In the genomic region with DNA sequence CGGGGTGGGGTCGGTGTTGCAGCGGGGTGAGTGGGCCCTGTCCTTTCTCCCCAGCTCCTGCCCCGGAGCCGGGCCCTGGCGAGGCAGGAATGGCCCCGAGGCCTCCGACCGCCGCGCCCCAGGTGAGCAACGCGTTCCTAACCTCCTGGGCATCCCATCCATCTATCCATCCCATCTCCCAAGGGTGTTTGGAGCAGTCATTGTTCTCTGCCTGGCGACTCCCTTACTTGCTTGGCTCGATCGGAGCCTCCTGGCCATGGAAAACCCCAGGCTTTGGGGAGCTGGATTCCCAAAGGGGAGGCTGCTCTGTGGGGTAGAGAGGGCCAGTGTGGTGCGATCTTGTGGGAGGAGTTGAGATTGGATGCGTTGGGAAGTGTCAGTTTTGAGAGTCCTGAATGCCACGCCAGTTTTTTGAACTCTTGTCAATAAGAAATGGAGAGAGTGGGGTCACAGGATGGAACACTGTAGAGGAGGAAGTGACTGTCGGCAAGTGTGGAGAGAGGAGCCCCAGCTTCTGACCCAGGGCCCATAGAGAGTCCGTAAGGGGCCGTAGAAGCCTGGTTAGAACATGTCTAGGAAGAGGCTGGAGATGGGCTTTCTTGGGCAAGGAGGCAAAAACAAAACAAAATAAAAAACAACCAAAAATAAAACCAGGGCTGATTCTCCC, we compare ENCODE assay signal across 8 cellular contexts. TPM values are rescaled to one million over a fixed set of nuclear protein-coding genes. Genes with fewer than 3 reads are reported as not detected.
DNase-seq lines count a peak whose midpoint lies in the region; ATAC-seq and TF ChIP-seq lines count a peak whose summit lies in the region.

No MANE protein-coding gene starts in this region.

- peaks cover 2 to 13% of the 10 kb centered on the region in 2 experiments; a peak in 3 of 4 replicates for H3K4me1 ChIP-seq in HCT116 (ENCODE audit: control insufficient read depth in 1 of 2, insufficient read depth in 2 of 2, low read length in 2 of 2)
- H3K4me1 ChIP-seq in PC-9 (replicated peaks; ENCODE audit: insufficient read depth): no peaks in the 10 kb centered on the region
- no peaks in the 10 kb centered on the region for H3K4me1 ChIP-seq in colonic mucosa
- H3K4me1 ChIP-seq in thymus (ENCODE audit: control insufficient read depth, insufficient read depth, low read length): peaks cover 6% of the 10 kb centered on the region

- no peak for TF ChIP-seq RAD21 in HCT116 (IDR thresholded peaks at IDR 0.05; ENCODE audit: low read depth)

- POLR2A ChIA-PET in HCT116 (lab: Charles Lee): interaction anchor here (0.7 kb wide), 1 partner anchor 16 kb away, joined by 3 read pairs; no protein-coding TSS in a partner anchor
- POLR2A ChIA-PET in PC-9 (lab: Charles Lee; ENCODE audit: unreplicated experiment): no interaction called here

- CTCF ChIA-PET in HCT116 (lab: Charles Lee) (interaction anchor here (1.0 kb wide), 1 partner anchor 19 kb away, joined by 3 read pairs; no protein-coding TSS in a partner anchor), PC-9 (lab: Charles Lee) (interaction anchor here (0.7 kb wide), 1 partner anchor 10 kb away, joined by 3 read pairs; no protein-coding TSS in a partner anchor)

- H3K4me3 ChIP-seq in HCT116 (replicated peaks in 1 of 2; ENCODE audit: low read depth in 1 of 2, low read length in 2 of 2) (peak overlapping the region; percentile 71 to 88), PC-9 (peak overlapping the region; percentile 79), colonic mucosa (peak overlapping the region; percentile 99), thymus (ENCODE audit: low read length) (peak overlapping the region; percentile 91)

- H3K4me2 ChIP-seq in HCT116 (ENCODE audit: low read length): peak overlapping the region; percentile 99
- peak overlapping the region; percentile 78 for H3K4me2 ChIP-seq in PC-9

- H3K9me2 ChIP-seq in HCT116 (ENCODE audit: insufficient read depth) (no peaks in the 10 kb centered on the region), PC-9 (ENCODE audit: insufficient read depth) (no peaks in the 10 kb centered on the region)

- H2AFZ ChIP-seq in HCT116 (ENCODE audit: low read depth, low read length, poor library complexity, severe bottlenecking): no peak overlapping the region
- H2AFZ ChIP-seq in PC-9: no peak overlapping the region

- TSS peak; percentile 73 for BruUV-seq in HCT116 (replicated peaks; lab: Mats Ljungman, UMichigan)
- BruUV-seq in PC-9 (replicated peaks; lab: Mats Ljungman, UMichigan): TSS peak; percentile 25

- H3K9me3 ChIP-seq in HCT116 (ENCODE audit: control insufficient read depth in 1 of 2, insufficient read depth in 1 of 2, low read depth in 1 of 2, low read length in 2 of 2): no peaks in the 10 kb centered on the region; a peak in 1 of 4 replicates
- peaks cover 4% of the 10 kb centered on the region; the same call in 1 of the 2 replicates for H3K9me3 ChIP-seq in PC-9 (ENCODE audit: insufficient read depth, low read depth)
- H3K9me3 ChIP-seq in colonic mucosa: no peaks in the 10 kb centered on the region
- H3K9me3 ChIP-seq in thymus (ENCODE audit: control insufficient read depth): no peaks in the 10 kb centered on the region

- H3K36me3 ChIP-seq in HCT116 (ENCODE audit: control insufficient read depth in 1 of 2, insufficient read depth in 2 of 2, low read length in 2 of 2) (peaks cover 0 to 4% of the 10 kb centered on the region in 2 experiments; a peak in 2 of 4 replicates), PC-9 (ENCODE audit: low read depth) (0 out of 2 replicates have a peak, but pooled peaks cover 4% of the 10 kb centered on the region), colonic mucosa (no peaks in the 10 kb centered on the region), thymus (ENCODE audit: control insufficient read depth, insufficient read depth) (peaks cover 10% of the 10 kb centered on the region)

- H3K27me3 ChIP-seq in HCT116 (ENCODE audit: insufficient read depth, low read length) (no peaks in the 10 kb centered on the region), PC-9 (ENCODE audit: insufficient read depth, low read depth) (no peaks in the 10 kb centered on the region), colonic mucosa (no peaks in the 10 kb centered on the region), thymus (ENCODE audit: control insufficient read depth, insufficient read depth) (no peaks in the 10 kb centered on the region)

- no peak for TF ChIP-seq POLR2A in HCT116 (IDR thresholded peaks at IDR 0.05; ENCODE audit: borderline replicate concordance, extremely low read depth, insufficient read depth, insufficient read length)

- intact Hi-C loops in HCT116 (cut with micrococcal nuclease): no loop called here
- intact Hi-C loops in PC-9 (cut with micrococcal nuclease; ENCODE audit: unreplicated experiment): no loop called here
- intact Hi-C loops in colonic mucosa (cut with DNase I): loop anchor here (10.0 kb wide), 1 partner anchor 155 kb away; no protein-coding TSS in a partner anchor

- no peak overlapping the region; the same call in 1 of the 2 replicates for H3K27ac ChIP-seq in HCT116 (ENCODE audit: low read depth, low read length)
- no peak overlapping the region for H3K27ac ChIP-seq in PC-9
- peak overlapping the region; percentile 62 for H3K27ac ChIP-seq in colonic mucosa
- H3K27ac ChIP-seq in thymus (ENCODE audit: low read depth): peak overlapping the region; percentile 64

- TF ChIP-seq CTCF in HCT116 (IDR thresholded peaks at IDR 0.05 in 2 of 3, conservative IDR thresholded peaks at IDR 0.05 in 1 of 3; ENCODE audit: borderline replicate concordance in 1 of 3, insufficient read depth in 1 of 3, low read depth in 2 of 3, low read length in 2 of 3) (no peak), PC-9 (conservative IDR thresholded peaks at IDR 0.05) (no peak), colonic mucosa (IDR thresholded peaks at IDR 0.05) (no peak), GM10266 (IDR thresholded peaks at IDR 0.05; ENCODE audit: control insufficient read depth, insufficient read depth, low read depth, missing control alignments) (no peak)

- WGBS in thymus: 7% methylated on average over 22 of the region's 22 CpGs

- RAD21 ChIA-PET in HCT116 (lab: Charles Lee; ENCODE audit: low non-redundant PET in 1 of 2, low total read pairs in 2 of 2, uncharacterized antibody in 2 of 2, unreplicated experiment in 2 of 2): no interaction called here

- H3K9ac ChIP-seq in HCT116 (ENCODE audit: low read length) (peak overlapping the region; percentile 71), colonic mucosa (ENCODE audit: low read depth in 2 of 2, low read length in 2 of 2) (peak overlapping the region in 1 of 2 donors; percentile 78)

- ATAC-seq in HCT116: peak; percentile 48

- DNase-seq in GM03348 (ENCODE audit: low spot score) (peak; percentile 40), HCT116 (ENCODE audit: low read depth, low spot score) (no peak), PC-9 (no peak), colonic mucosa (no peak), medulla oblongata (ENCODE audit: extremely low spot score) (peak; percentile 31), iPS-NIHi7 (ENCODE audit: extremely low spot score) (no peak), GM10266 (ENCODE audit: extremely low spot score) (no peak)

- H4K20me1 ChIP-seq in HCT116 (ENCODE audit: insufficient read depth) (no peaks in the 10 kb centered on the region), PC-9 (ENCODE audit: insufficient read depth) (no peaks in the 10 kb centered on the region)

- no peaks in the 10 kb centered on the region for H3F3A ChIP-seq in PC-9 (ENCODE audit: insufficient read depth, low read depth)

- no peaks in the 10 kb centered on the region for H3K79me2 ChIP-seq in HCT116 (ENCODE audit: insufficient read depth, low read length)
- no peaks in the 10 kb centered on the region for H3K79me2 ChIP-seq in PC-9 (ENCODE audit: low read depth)

TF ChIP-seq in HCT116, 20 proteins besides CTCF, POLR2A, EP300 and RAD21 (continues in another document):
- TF ChIP-seq, protein P1, sequence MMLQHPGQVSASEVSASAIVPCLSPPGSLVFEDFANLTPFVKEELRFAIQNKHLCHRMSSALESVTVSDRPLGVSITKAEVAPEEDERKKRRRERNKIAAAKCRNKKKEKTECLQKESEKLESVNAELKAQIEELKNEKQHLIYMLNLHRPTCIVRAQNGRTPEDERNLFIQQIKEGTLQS (IDR thresholded peaks at IDR 0.05): no peak
- no peak for TF ChIP-seq ZNF274 (IDR thresholded peaks at IDR 0.05; ENCODE audit: low read depth, low read length)
- TF ChIP-seq EZH2phosphoT487 (IDR thresholded peaks at IDR 0.05; ENCODE audit: borderline replicate concordance): no peak
- no peak for TF ChIP-seq YY1 (IDR thresholded peaks at IDR 0.05; ENCODE audit: extremely low read depth, insufficient replicate concordance, low read depth, low read length)
- TF ChIP-seq, protein P2, sequence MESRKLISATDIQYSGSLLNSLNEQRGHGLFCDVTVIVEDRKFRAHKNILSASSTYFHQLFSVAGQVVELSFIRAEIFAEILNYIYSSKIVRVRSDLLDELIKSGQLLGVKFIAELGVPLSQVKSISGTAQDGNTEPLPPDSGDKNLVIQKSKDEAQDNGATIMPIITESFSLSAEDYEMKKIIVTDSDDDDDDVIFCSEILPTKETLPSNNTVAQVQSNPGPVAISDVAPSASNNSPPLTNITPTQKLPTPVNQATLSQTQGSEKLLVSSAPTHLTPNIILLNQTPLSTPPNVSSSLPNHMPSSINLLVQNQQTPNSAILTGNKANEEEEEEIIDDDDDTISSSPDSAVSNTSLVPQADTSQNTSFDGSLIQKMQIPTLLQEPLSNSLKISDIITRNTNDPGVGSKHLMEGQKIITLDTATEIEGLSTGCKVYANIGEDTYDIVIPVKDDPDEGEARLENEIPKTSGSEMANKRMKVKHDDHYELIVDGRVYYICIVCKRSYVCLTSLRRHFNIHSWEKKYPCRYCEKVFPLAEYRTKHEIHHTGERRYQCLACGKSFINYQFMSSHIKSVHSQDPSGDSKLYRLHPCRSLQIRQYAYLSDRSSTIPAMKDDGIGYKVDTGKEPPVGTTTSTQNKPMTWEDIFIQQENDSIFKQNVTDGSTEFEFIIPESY (IDR thresholded peaks at IDR 0.05; ENCODE audit: extremely low read depth, insufficient replicate concordance, low read length): no peak
- TF ChIP-seq ELF1 (IDR thresholded peaks at IDR 0.05; ENCODE audit: borderline replicate concordance, low read depth): no peak
- TF ChIP-seq, protein P3, sequence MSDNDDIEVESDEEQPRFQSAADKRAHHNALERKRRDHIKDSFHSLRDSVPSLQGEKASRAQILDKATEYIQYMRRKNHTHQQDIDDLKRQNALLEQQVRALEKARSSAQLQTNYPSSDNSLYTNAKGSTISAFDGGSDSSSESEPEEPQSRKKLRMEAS (IDR thresholded peaks at IDR 0.05): no peak
- TF ChIP-seq TCF7L2 (IDR thresholded peaks at IDR 0.05; ENCODE audit: borderline replicate concordance, extremely low read depth, insufficient read depth, insufficient read length): no peak
- TF ChIP-seq SIN3A (IDR thresholded peaks at IDR 0.05; ENCODE audit: low read depth): no peak
- no peak for TF ChIP-seq FOSL1 (IDR thresholded peaks at IDR 0.05; ENCODE audit: low read depth)
- no peak for TF ChIP-seq SP1 (IDR thresholded peaks at IDR 0.05; ENCODE audit: low read depth)
- TF ChIP-seq CBX3 (IDR thresholded peaks at IDR 0.05; ENCODE audit: low read depth): no peak

RNA-seq across cellular contexts. Expression of gene ZFP90, which starts 0.7 kb away (rescaled TPM):
- 21.8 TPM for total RNA-seq in HCT116 (2021; ENCODE audit: unreplicated experiment)
- 10.4 and 11.6 TPM in 2 replicates for polyA plus RNA-seq in HCT116 (2012)
- 14.5 and 20.5 TPM in 2 replicates for total RNA-seq in PC-9 (2021)
- total RNA-seq in colonic mucosa: 10 to 100 TPM; 10.2 to 10.3 TPM
- polyA plus RNA-seq in thymus: 13.8 TPM

Comparison
In these comparisons a context has a peak if more than half of its experiments do, and no peak if none do; other contexts are left out.
1. DNase-seq: peak in GM03348 (single experiment) and medulla oblongata (single experiment); none in HCT116 (single experiment), PC-9 (0 of 2), colonic mucosa (single experiment), iPS-NIHi7 (single experiment) and GM10266 (single experiment).
2. H3K27ac ChIP-seq: peak in colonic mucosa (single experiment) and thymus (single experiment); none in HCT116 (single experiment) and PC-9 (single experiment).
3. Peak in every context shown above with its lines, with median percentiles within 50 percentile points of each other: H3K4me3 ChIP-seq.